In the genomic region with DNA sequence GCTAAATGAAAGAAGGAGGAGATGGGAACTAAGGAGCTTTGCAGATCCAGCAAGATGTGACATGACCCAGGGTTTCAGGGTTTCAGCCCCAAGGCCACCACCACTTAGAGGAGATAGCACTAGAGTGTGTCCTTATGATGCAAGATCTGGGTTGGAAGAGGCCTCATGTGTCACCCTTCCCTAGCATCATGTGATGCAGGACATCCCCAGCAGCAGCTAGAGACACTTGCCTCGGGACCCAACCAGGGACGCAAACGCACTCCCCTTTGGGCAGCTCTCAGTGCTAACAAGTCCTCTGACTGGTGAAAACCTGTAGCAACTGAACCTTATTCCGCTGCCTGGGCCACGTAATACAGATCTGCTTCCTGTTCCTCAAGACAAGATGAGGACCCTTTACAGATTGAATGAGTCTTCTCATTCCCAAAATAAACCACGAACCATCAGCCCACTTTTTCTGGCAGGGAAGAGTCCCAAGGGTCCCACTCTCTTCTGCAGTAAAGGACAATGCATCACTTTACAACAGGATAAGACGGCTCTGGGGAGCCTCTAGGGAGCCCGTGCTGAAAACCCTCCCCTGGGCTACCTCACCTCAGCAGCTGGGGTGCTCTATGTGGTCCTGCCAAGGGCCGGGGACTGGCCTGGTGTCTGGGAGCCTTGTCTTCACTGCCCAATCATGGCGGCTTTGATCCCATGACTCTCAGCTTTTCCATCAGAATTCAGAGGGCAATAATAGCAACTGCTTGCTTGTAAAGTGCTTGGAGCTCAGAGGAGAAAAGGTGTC, we compare ENCODE assay signal across 1 cellular context.
A peak's percentile ranks its signal among the peaks of the same experiment; 100 is the strongest.
TF ChIP-seq lines count a peak whose summit lies in the region.

No MANE protein-coding gene starts in this region.

TF ChIP-seq in HepG2, 621 proteins besides CTCF, POLR2A, EP300 and RAD21:
- no peak for TF ChIP-seq ZNF337 (CRISPR knock-in tag; IDR thresholded peaks at IDR 0.05; ENCODE audit: borderline replicate concordance, low read depth)
- TF ChIP-seq LCORL (IDR thresholded peaks at IDR 0.05) = no peak
- TF ChIP-seq LCORL (CRISPR knock-in tag; IDR thresholded peaks at IDR 0.05) = no peak
- no peak for TF ChIP-seq ASH2L (IDR thresholded peaks at IDR 0.05; ENCODE audit: insufficient read length, low read depth, low read length)
- no peak for TF ChIP-seq MED8 (CRISPR knock-in tag; IDR thresholded peaks at IDR 0.05; ENCODE audit: insufficient replicate concordance)
- no peak for TF ChIP-seq SNRNP70 (IDR thresholded peaks at IDR 0.05; ENCODE audit: low read depth, low read length)
- TF ChIP-seq CEBPB (IDR thresholded peaks at IDR 0.05; ENCODE audit: borderline replicate concordance, low read depth, low read length) = 0 out of 2 replicates have a peak, but pooled peaks have one; percentile 18
- no peak for TF ChIP-seq ZNF235 (CRISPR knock-in tag; IDR thresholded peaks at IDR 0.05; ENCODE audit: borderline replicate concordance)
